In genomic region chr6:56406276-56407269, GRCh38 we compare ENCODE assay signal across 14 cellular contexts.
A peak's percentile ranks its signal among the peaks of the same experiment; 100 is the strongest.
DNase-seq lines count a peak whose midpoint lies in the region; ATAC-seq, FAIRE-seq and TF ChIP-seq lines count a peak whose summit lies in the region.
"Had no signal": no experiment of that assay in that cellular context is flagged by ENCODE, and none has a peak within 500 bp of the region (broad histone marks: within the 10 kb centered on the region; RNA-seq: fewer than 3 reads in every experiment).

No MANE protein-coding gene starts in this region.

- ATAC-seq in GM18909 (IDR thresholded peaks at IDR 0.05; ENCODE audit: poor library complexity, unreplicated experiment) (peak; percentile 70), GM21529 (IDR thresholded peaks at IDR 0.05; ENCODE audit: unreplicated experiment) (peak; percentile 69), HG03060 (IDR thresholded peaks at IDR 0.05; ENCODE audit: low read depth, unreplicated experiment) (peak; percentile 76), GM12878 (peak; percentile 83), HG03097 (IDR thresholded peaks at IDR 0.05; ENCODE audit: low FRiP score, unreplicated experiment) (no peak)

- RAD21 ChIA-PET in GM12878 (lab: Charles Lee; ENCODE audit: unreplicated experiment) = interaction anchor here (0.6 to 1.9 kb wide), 4 partner anchors 21 to 206 kb away, joined by 3 to 5 read pairs (median 3); no protein-coding TSS in a partner anchor

- peak; percentile 31 to 32; a peak in 1 of 4 replicates for TF ChIP-seq EP300 in GM12878 (IDR thresholded peaks at IDR 0.05; ENCODE audit: borderline replicate concordance in 1 of 2, control insufficient read depth in 1 of 2, low read depth in 2 of 2, low read length in 2 of 2)

- H3K4me1 ChIP-seq in GM12878 (ENCODE audit: control insufficient read depth, insufficient read depth, low read length) (no peaks in the 10 kb centered on the region), esophagus squamous epithelium (no peaks in the 10 kb centered on the region)

- intact Hi-C loops in GM12878 (cut with micrococcal nuclease; ENCODE audit: unreplicated experiment) (no loop called here), esophagus squamous epithelium (cut with DNase I) (no loop called here)

- FAIRE-seq in GM12878 (lab: Jason Lieb, UNC) = no peak

- H4K20me1 ChIP-seq in GM12878 (ENCODE audit: control insufficient read depth, insufficient read depth) = no peaks in the 10 kb centered on the region

- H3K36me3 ChIP-seq in GM12878 (ENCODE audit: control insufficient read depth in 2 of 2, insufficient read depth in 2 of 2, low read length in 1 of 2) (no peaks in the 10 kb centered on the region), esophagus squamous epithelium (no peaks in the 10 kb centered on the region)
- H3K36me3 ChIP-seq: cardiac muscle cell had no signal

- no peak overlapping the region for H3K9ac ChIP-seq in GM12878 (ENCODE audit: control insufficient read depth, insufficient read depth, low read length)
- H3K9ac ChIP-seq: SK-N-SH had no signal

- no peak for TF ChIP-seq CTCF in GM12878 (IDR thresholded peaks at IDR 0.05 in 2 of 3, conservative IDR thresholded peaks at IDR 0.05 in 1 of 3; ENCODE audit: control insufficient read depth in 2 of 3, extremely low read depth in 1 of 3, insufficient read depth in 1 of 3, low read depth in 3 of 3, low read length in 3 of 3)
- no peak for TF ChIP-seq CTCF in esophagus squamous epithelium (IDR thresholded peaks at IDR 0.05)

- H3K4me3 ChIP-seq in GM12878 (0 out of 2 replicates have a peak overlapping the region, but pooled peaks have one; percentile 16), esophagus squamous epithelium (no peak overlapping the region)
- H3K4me3 ChIP-seq: cardiac muscle cell had no signal

- 25% methylated on average over 3 of the region's 3 CpGs for WGBS in GM12878 (ENCODE audit: insufficient coverage, insufficient replicate concordance, low lambda C conversion rate, missing lambda C conversion rate)
- WGBS in esophagus squamous epithelium, 2 donors = 88 to 98% methylated on average over 3 of the region's 3 CpGs

- CTCF ChIA-PET in GM12878 (lab: Yijun Ruan, JAX) = interaction anchor here (0.9 to 2.1 kb wide), 5 partner anchors 10 to 202 kb away, joined by 3 to 7 read pairs (median 5); no protein-coding TSS in a partner anchor

- H3K27ac ChIP-seq in GM12878 (ENCODE audit: control insufficient read depth, insufficient read depth) (peak overlapping the region; percentile 0; the same call in 1 of the 2 replicates), esophagus squamous epithelium (no peak overlapping the region)
- H3K27ac ChIP-seq: cardiac muscle cell, epithelial cell of prostate had no signal

- in situ Hi-C loops in GM12878 (cut with MboI) = no loop called here

- no peaks in the 10 kb centered on the region for H3K79me2 ChIP-seq in GM12878 (ENCODE audit: control insufficient read depth, insufficient read depth, low read length)

- POLR2A ChIA-PET in GM12878 (lab: Charles Lee) = interaction anchor here (0.5 kb wide), 1 partner anchor 50 kb away, joined by 4 read pairs; no protein-coding TSS in a partner anchor

- H3K27me3 ChIP-seq in GM12878 (replicated peaks in 1 of 2; ENCODE audit: control insufficient read depth in 2 of 2, insufficient read depth in 2 of 2, low read length in 1 of 2) = no peaks in the 10 kb centered on the region
- H3K27me3 ChIP-seq in esophagus squamous epithelium = no peaks in the 10 kb centered on the region

- TF ChIP-seq POLR2A in GM12878 (IDR thresholded peaks at IDR 0.05; ENCODE audit: low read depth, low read length) (no peak), esophagus squamous epithelium (IDR thresholded peaks at IDR 0.05) (no peak)

- peak overlapping the region; percentile 1; the same call in 1 of the 2 replicates for H2AFZ ChIP-seq in GM12878 (ENCODE audit: control insufficient read depth, low read depth, low read length)

- DNase-seq in GM12878 (ENCODE audit: low read depth, low spot score) = peak; percentile 34
- no peak for DNase-seq in esophagus squamous epithelium (lab: John Stamatoyannopoulos, UW)
- DNase-seq in cerebellar cortex (ENCODE audit: low spot score) = no peak
- DNase-seq: activated CD4-positive, CD25-positive, alpha-beta regulatory T cell treated with anti-CD3 and anti-CD28 coated beads, Interleukin-2, amount 50 U/mL, for 72 hours; mammary epithelial cell; NCI-H526 treated with DMSO at 0.1 percent for 48 hours; SK-N-SH; stimulated activated naive CD4-positive, alpha-beta T cell had no signal

- no peak for TF ChIP-seq RAD21 in GM12878 (IDR thresholded peaks at IDR 0.05; ENCODE audit: insufficient read depth, low read depth, low read length)

- SMC1A ChIA-PET in GM12878 (lab: Charles Lee; ENCODE audit: uncharacterized antibody, unreplicated experiment) = interaction anchor here (0.6 to 1.6 kb wide), 4 partner anchors 11 to 188 kb away, joined by 3 to 7 read pairs (median 3); no protein-coding TSS in a partner anchor

- no TSS peak for BruUV-seq in GM12878 (replicated peaks; lab: Mats Ljungman, UMichigan)

- peak overlapping the region; percentile 30; the same call in 1 of the 2 replicates for H3K4me2 ChIP-seq in GM12878 (ENCODE audit: control insufficient read depth, insufficient read depth)
- H3K4me2 ChIP-seq: SK-N-SH had no signal

- H3K9me3 ChIP-seq in GM12878 (replicated peaks; ENCODE audit: control insufficient read depth, insufficient read depth, low read length) (no peaks in the 10 kb centered on the region; the same call in 2 of the 3 replicates), esophagus squamous epithelium (no peaks in the 10 kb centered on the region)
- H3K9me3 ChIP-seq: SK-N-SH had no signal

TF ChIP-seq in GM12878, 131 proteins besides CTCF, POLR2A, EP300 and RAD21 (continues in another document):
- no peak for TF ChIP-seq RB1 (IDR thresholded peaks at IDR 0.05; ENCODE audit: borderline replicate concordance)
- 0 out of 2 replicates have a peak, but pooled peaks have one; percentile 47 for TF ChIP-seq MEF2A (IDR thresholded peaks at IDR 0.05; ENCODE audit: insufficient read depth, low read depth, low read length)
- no peak for TF ChIP-seq SMAD1 (IDR thresholded peaks at IDR 0.05; ENCODE audit: low read depth, partially characterized antibody)
- TF ChIP-seq TBL1XR1 (IDR thresholded peaks at IDR 0.05; ENCODE audit: low read depth, low read length) = peak; percentile 52; the same call in 1 of the 2 replicates
- TF ChIP-seq E2F4 (IDR thresholded peaks at IDR 0.05; ENCODE audit: low read depth, low read length) = no peak
- TF ChIP-seq PRDM15 (CRISPR knock-in tag; IDR thresholded peaks at IDR 0.05) = no peak
- no peak for TF ChIP-seq SMARCA5 (IDR thresholded peaks at IDR 0.05)
- TF ChIP-seq NFIC (IDR thresholded peaks at IDR 0.05; ENCODE audit: low read depth, low read length) = peak; percentile 61
